In genomic region chr13:23567792-23568480, GRCh38 we compare ENCODE assay signal across 15 cellular contexts. TPM values are rescaled to one million over a fixed set of nuclear protein-coding genes. Genes with fewer than 3 reads are reported as not detected.
DNase-seq lines count a peak whose midpoint lies in the region; ATAC-seq and TF ChIP-seq lines count a peak whose summit lies in the region.
"Had no signal": no experiment of that assay in that cellular context is flagged by ENCODE, and none has a peak within 500 bp of the region (broad histone marks: within the 10 kb centered on the region; RNA-seq: fewer than 3 reads in every experiment).

No MANE protein-coding gene starts in this region.

- intact Hi-C loops in left ventricle myocardium superior (cut with micrococcal nuclease), result no loop called here

- TF ChIP-seq CTCF in AG10803 (conservative IDR thresholded peaks at IDR 0.05; ENCODE audit: low read length) (peak; percentile 35), GM10266 (IDR thresholded peaks at IDR 0.05; ENCODE audit: control insufficient read depth, insufficient read depth, low read depth, missing control alignments) (peak; percentile 31)

- ATAC-seq in left ventricle myocardium superior (peak; percentile 59), GM21717 (IDR thresholded peaks at IDR 0.05; ENCODE audit: unreplicated experiment) (no peak)
- ATAC-seq: activated CD8-positive, alpha-beta memory T cell treated with anti-CD3 and anti-CD28 coated beads, Interleukin-2, amount 10 ng/mL, durations not matched to agents 7 days and 5 days had no signal

- DNase-seq in AG10803 (ENCODE audit: low read depth) (peak; percentile 36), GM10266 (ENCODE audit: extremely low spot score) (no peak), SK-N-DZ (ENCODE audit: low spot score) (peak; percentile 85), left ventricle myocardium superior (no peak), occipital lobe (lab: John Stamatoyannopoulos, UW) (no peak), NCI-H524 (lab: John Stamatoyannopoulos, UW) (no peak), NCI-H1417 (lab: John Stamatoyannopoulos, UW) (no peak)
- DNase-seq: activated B cell treated with CpG ODN at 0.5 μM for 24 hours; activated CD8-positive, alpha-beta memory T cell treated with anti-CD3 and anti-CD28 coated beads, Interleukin-2, amount 10 ng/mL, durations not matched to agents 7 days and 5 days; activated naive CD4-positive, alpha-beta T cell; NCI-H2171 treated with DMSO at 0.1 percent for 48 hours; stimulated activated CD4-positive, alpha-beta T cell treated with anti-CD3 and anti-CD28 coated beads, Interleukin-1b, Interleukin-23, amount 100 ng/mL, for 48 hours; SW 1271; thyroid gland had no signal

- no peak overlapping the region for H3K4me3 ChIP-seq in AG10803 (ENCODE audit: low read length)
- H3K4me3 ChIP-seq: thyroid gland had no signal

RNA-seq across cellular contexts. Expression of gene TNFRSF19, which starts 2.3 kb away (rescaled TPM):
- polyA plus RNA-seq in SK-N-DZ (2014; cell fraction: cytosol; rRNA removed), result 3.0 and 3.3 TPM in 2 replicates
- 2.4 and 4.4 TPM in 2 replicates for polyA plus RNA-seq in SK-N-DZ (2014; cell fraction: nucleus; rRNA removed)
- total RNA-seq in left ventricle myocardium superior (41.6 TPM), occipital lobe (18.6 TPM)
- total RNA-seq: activated B cell treated with CpG ODN at 0.5 μM for 24 hours had no signal

Comparison
In these comparisons a context has a peak if more than half of its experiments do, and no peak if none do; other contexts are left out.
1. DNase-seq: peak in AG10803 (single experiment) and SK-N-DZ (single experiment); none in GM10266 (single experiment), left ventricle myocardium superior (single experiment), occipital lobe (single experiment), NCI-H524 (0 of 2) and NCI-H1417 (0 of 3).